In the genomic region with DNA sequence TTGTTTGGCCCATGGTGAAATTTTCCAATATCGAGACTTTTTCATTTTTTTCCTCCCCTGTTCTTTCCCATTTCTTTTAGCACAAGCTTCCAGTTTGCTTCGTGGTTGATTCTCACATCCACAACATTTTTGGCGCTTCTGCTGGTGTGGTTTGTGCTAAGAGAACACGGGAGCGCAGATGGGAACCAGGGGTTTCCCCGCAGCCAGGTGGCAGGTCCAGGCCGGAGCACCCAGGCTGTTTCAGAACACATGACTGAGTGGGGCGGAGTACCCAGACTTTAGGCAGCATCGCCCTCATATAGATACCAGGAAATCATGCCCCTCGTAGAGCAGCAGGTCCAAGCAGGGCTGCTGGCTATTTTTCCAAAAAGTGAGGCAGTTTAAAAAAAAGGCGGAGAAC, we compare ENCODE assay signal across 1 cellular context.
TF ChIP-seq lines count a peak whose summit lies in the region.

No MANE protein-coding gene starts in this region.

TF ChIP-seq in SK-N-SH, 30 proteins besides CTCF, POLR2A, EP300 and RAD21 (continued from another document):
- TF ChIP-seq, protein P1, sequence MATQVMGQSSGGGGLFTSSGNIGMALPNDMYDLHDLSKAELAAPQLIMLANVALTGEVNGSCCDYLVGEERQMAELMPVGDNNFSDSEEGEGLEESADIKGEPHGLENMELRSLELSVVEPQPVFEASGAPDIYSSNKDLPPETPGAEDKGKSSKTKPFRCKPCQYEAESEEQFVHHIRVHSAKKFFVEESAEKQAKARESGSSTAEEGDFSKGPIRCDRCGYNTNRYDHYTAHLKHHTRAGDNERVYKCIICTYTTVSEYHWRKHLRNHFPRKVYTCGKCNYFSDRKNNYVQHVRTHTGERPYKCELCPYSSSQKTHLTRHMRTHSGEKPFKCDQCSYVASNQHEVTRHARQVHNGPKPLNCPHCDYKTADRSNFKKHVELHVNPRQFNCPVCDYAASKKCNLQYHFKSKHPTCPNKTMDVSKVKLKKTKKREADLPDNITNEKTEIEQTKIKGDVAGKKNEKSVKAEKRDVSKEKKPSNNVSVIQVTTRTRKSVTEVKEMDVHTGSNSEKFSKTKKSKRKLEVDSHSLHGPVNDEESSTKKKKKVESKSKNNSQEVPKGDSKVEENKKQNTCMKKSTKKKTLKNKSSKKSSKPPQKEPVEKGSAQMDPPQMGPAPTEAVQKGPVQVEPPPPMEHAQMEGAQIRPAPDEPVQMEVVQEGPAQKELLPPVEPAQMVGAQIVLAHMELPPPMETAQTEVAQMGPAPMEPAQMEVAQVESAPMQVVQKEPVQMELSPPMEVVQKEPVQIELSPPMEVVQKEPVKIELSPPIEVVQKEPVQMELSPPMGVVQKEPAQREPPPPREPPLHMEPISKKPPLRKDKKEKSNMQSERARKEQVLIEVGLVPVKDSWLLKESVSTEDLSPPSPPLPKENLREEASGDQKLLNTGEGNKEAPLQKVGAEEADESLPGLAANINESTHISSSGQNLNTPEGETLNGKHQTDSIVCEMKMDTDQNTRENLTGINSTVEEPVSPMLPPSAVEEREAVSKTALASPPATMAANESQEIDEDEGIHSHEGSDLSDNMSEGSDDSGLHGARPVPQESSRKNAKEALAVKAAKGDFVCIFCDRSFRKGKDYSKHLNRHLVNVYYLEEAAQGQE (IDR thresholded peaks at IDR 0.05; ENCODE audit: low read depth, low read length), result no peak
- TF ChIP-seq, protein P2, sequence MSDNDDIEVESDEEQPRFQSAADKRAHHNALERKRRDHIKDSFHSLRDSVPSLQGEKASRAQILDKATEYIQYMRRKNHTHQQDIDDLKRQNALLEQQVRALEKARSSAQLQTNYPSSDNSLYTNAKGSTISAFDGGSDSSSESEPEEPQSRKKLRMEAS (IDR thresholded peaks at IDR 0.05; ENCODE audit: low read depth), result no peak
- no peak for TF ChIP-seq GABPA (IDR thresholded peaks at IDR 0.05; ENCODE audit: low read depth)
- TF ChIP-seq YY1 (IDR thresholded peaks at IDR 0.05; ENCODE audit: low read depth), result no peak
- no peak for TF ChIP-seq TEAD4 (IDR thresholded peaks at IDR 0.05; ENCODE audit: borderline replicate concordance, insufficient read depth)
- TF ChIP-seq POLR2AphosphoS5 (IDR thresholded peaks at IDR 0.05; ENCODE audit: low read depth, low read length), result no peak
- no peak for TF ChIP-seq CHD2 (IDR thresholded peaks at IDR 0.05; ENCODE audit: low read length, partially characterized antibody)
- TF ChIP-seq, protein P3, sequence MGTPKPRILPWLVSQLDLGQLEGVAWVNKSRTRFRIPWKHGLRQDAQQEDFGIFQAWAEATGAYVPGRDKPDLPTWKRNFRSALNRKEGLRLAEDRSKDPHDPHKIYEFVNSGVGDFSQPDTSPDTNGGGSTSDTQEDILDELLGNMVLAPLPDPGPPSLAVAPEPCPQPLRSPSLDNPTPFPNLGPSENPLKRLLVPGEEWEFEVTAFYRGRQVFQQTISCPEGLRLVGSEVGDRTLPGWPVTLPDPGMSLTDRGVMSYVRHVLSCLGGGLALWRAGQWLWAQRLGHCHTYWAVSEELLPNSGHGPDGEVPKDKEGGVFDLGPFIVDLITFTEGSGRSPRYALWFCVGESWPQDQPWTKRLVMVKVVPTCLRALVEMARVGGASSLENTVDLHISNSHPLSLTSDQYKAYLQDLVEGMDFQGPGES (IDR thresholded peaks at IDR 0.05; ENCODE audit: low read depth, low read length), result no peak
- no peak for TF ChIP-seq FOXM1 (IDR thresholded peaks at IDR 0.05; ENCODE audit: low read depth)
- no peak for TF ChIP-seq TAF1 (IDR thresholded peaks at IDR 0.05; ENCODE audit: borderline replicate concordance, low read depth, low read length)
- TF ChIP-seq, protein P4, sequence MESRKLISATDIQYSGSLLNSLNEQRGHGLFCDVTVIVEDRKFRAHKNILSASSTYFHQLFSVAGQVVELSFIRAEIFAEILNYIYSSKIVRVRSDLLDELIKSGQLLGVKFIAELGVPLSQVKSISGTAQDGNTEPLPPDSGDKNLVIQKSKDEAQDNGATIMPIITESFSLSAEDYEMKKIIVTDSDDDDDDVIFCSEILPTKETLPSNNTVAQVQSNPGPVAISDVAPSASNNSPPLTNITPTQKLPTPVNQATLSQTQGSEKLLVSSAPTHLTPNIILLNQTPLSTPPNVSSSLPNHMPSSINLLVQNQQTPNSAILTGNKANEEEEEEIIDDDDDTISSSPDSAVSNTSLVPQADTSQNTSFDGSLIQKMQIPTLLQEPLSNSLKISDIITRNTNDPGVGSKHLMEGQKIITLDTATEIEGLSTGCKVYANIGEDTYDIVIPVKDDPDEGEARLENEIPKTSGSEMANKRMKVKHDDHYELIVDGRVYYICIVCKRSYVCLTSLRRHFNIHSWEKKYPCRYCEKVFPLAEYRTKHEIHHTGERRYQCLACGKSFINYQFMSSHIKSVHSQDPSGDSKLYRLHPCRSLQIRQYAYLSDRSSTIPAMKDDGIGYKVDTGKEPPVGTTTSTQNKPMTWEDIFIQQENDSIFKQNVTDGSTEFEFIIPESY (IDR thresholded peaks at IDR 0.05; ENCODE audit: borderline replicate concordance, low read depth), result no peak
- TF ChIP-seq FOSL2 (IDR thresholded peaks at IDR 0.05; ENCODE audit: borderline replicate concordance, low read depth), result no peak
- TF ChIP-seq NFIC (IDR thresholded peaks at IDR 0.05; ENCODE audit: borderline replicate concordance), result no peak
- no peak for TF ChIP-seq SIN3A (IDR thresholded peaks at IDR 0.05; ENCODE audit: borderline replicate concordance, low read depth, low read length)
